27 cellular contexts compared by ENCODE assay signal in the genomic region with DNA sequence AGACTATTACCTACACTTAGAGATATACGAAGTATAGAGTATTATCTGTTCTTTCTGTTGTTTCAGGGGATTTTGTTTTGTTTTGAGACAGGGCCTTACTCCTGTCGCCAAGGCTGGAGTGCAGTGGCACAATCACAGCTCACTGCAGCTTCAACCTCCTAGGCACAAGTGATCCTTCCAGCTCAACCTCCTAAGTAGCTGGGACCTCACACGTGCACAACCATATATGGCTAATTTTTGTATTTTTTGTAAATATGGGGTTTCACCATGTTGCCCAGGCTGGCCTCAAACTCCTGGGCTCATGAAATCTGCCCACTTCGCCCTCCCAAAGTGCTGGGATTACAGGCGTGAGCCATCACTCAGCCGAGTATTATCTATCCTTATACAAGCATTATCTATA.
"Had no signal": no experiment of that assay in that cellular context is flagged by ENCODE, and none has a peak within 500 bp of the region (broad histone marks: within the 10 kb centered on the region; RNA-seq: fewer than 3 reads in every experiment).

No MANE protein-coding gene starts in this region.

- H3K27ac ChIP-seq: neural progenitor cell, ovary, parathyroid adenoma, psoas muscle, sigmoid colon, stomach, thoracic aorta, thyroid gland, tibial nerve, upper lobe of left lung, vagina had no signal

- H3K36me3 ChIP-seq: neural progenitor cell, ovary, right lobe of liver, sigmoid colon, thyroid gland, tibial nerve, vagina had no signal

- H3K4me1 ChIP-seq: parathyroid adenoma, psoas muscle, sigmoid colon, thyroid gland, tibial nerve, upper lobe of left lung, vagina had no signal

- H3K27ac Mint-ChIP-seq: stimulated activated effector memory CD8-positive, alpha-beta T cell treated with anti-CD3 and anti-CD28 coated beads, Interleukin-12 subunit alpha, Interleukin-12 subunit beta, amount 100 ng/mL, for 72 hours; stimulated activated naive B cell treated with anti-CD40 and anti-IgM and Interleukin-4, amounts not matched to agents 10 μg/mL and 1 μg/mL and 100 μg/mL, for 72 hours; stimulated activated naive CD8-positive, alpha-beta T cell treated with anti-CD3 and anti-CD28 coated beads, Interleukin-15, Interleukin-2, amounts not matched to agents 100 ng/mL and 50 ng/mL, for 24 hours had no signal

- H3K27me3 ChIP-seq: neural progenitor cell, ovary, right lobe of liver, sigmoid colon, stomach, thyroid gland, tibial nerve, upper lobe of left lung, vagina had no signal

- H3K9ac ChIP-seq: neural progenitor cell, parathyroid adenoma had no signal

- H3K9me3 ChIP-seq: ovary, right lobe of liver, sigmoid colon, stomach, thoracic aorta, thyroid gland, upper lobe of left lung, vagina had no signal

- DNase-seq: natural killer cell; occipital lobe; ovary; posterior cingulate gyrus; psoas muscle; right cardiac atrium; right lobe of liver; sigmoid colon; small intestine; stimulated activated CD4-positive, alpha-beta T cell treated with anti-CD3 and anti-CD28 coated beads, Interleukin-12 subunit alpha, Interleukin-12 subunit beta, amount 100 ng/mL, for 4 hours; stimulated activated CD4-positive, alpha-beta T cell treated with anti-CD3 and anti-CD28 coated beads, Interleukin-1b, Interleukin-23, amount 100 ng/mL, for 48 hours; stimulated activated CD4-positive, alpha-beta T cell treated with anti-CD3 and anti-CD28 coated beads, Interleukin-4, amount 100 ng/mL, for 1 hour; stimulated activated naive B cell treated with anti-CD40 and anti-IgM and Interleukin-4, amounts not matched to agents 10 μg/mL and 1 μg/mL and 100 μg/mL, for 72 hours; stimulated activated naive CD4-positive, alpha-beta T cell treated with Interleukin-2 at 50 U/mL for 16 hours; stomach; thyroid gland; trophoblast cell; upper lobe of left lung had no signal

- H3K4me1 Mint-ChIP-seq: stimulated activated effector memory CD8-positive, alpha-beta T cell treated with anti-CD3 and anti-CD28 coated beads, Interleukin-12 subunit alpha, Interleukin-12 subunit beta, amount 100 ng/mL, for 72 hours had no signal

- H3K36me3 Mint-ChIP-seq: neural progenitor cell; stimulated activated effector memory CD8-positive, alpha-beta T cell treated with anti-CD3 and anti-CD28 coated beads, Interleukin-12 subunit alpha, Interleukin-12 subunit beta, amount 100 ng/mL, for 72 hours had no signal

- H3K4me3 ChIP-seq: neural progenitor cell, ovary, psoas muscle, right lobe of liver, sigmoid colon, stomach, thoracic aorta, thyroid gland, tibial nerve, upper lobe of left lung, vagina had no signal

- H3K27me3 Mint-ChIP-seq: progenitor cell of endocrine pancreas; stimulated activated naive B cell treated with anti-CD40 and anti-IgM and Interleukin-4, amounts not matched to agents 10 μg/mL and 1 μg/mL and 100 μg/mL, for 72 hours; stimulated activated naive CD8-positive, alpha-beta T cell treated with anti-CD3 and anti-CD28 coated beads, Interleukin-15, Interleukin-2, amounts not matched to agents 100 ng/mL and 50 ng/mL, for 24 hours had no signal

- ATAC-seq: natural killer cell; psoas muscle; right cardiac atrium; stimulated activated effector memory CD8-positive, alpha-beta T cell treated with anti-CD3 and anti-CD28 coated beads, Interleukin-12 subunit alpha, Interleukin-12 subunit beta, amount 100 ng/mL, for 72 hours; stimulated activated naive B cell treated with anti-CD40 and anti-IgM and Interleukin-4, amounts not matched to agents 10 μg/mL and 1 μg/mL and 100 μg/mL, for 72 hours had no signal

- H3K4me3 Mint-ChIP-seq: natural killer cell; nephron; neural progenitor cell; stimulated activated effector memory CD8-positive, alpha-beta T cell treated with anti-CD3 and anti-CD28 coated beads, Interleukin-12 subunit alpha, Interleukin-12 subunit beta, amount 100 ng/mL, for 72 hours; stimulated activated naive B cell treated with anti-CD40 and anti-IgM and Interleukin-4, amounts not matched to agents 10 μg/mL and 1 μg/mL and 100 μg/mL, for 72 hours; stimulated activated naive CD8-positive, alpha-beta T cell treated with anti-CD3 and anti-CD28 coated beads, Interleukin-15, Interleukin-2, amounts not matched to agents 100 ng/mL and 50 ng/mL, for 24 hours had no signal
